Comparison of ENCODE assay signal across 8 cellular contexts in genomic region chr19:14200147-14200841, GRCh38. TPM values are rescaled to one million over a fixed set of nuclear protein-coding genes. Genes with fewer than 3 reads are reported as not detected.
DNase-seq lines count a peak whose midpoint lies in the region; ATAC-seq and TF ChIP-seq lines count a peak whose summit lies in the region.
"Not testable (repeated sequence)": the region's sequence is repeated elsewhere in the genome, so short reads cannot be mapped to it uniquely, and the experiment has no call there.

No MANE protein-coding gene starts in this region.

- H3K79me2 ChIP-seq in GM23248 (ENCODE audit: insufficient read depth) = not testable (repeated sequence)

- H3F3A ChIP-seq in GM23248 (ENCODE audit: insufficient read depth) = not testable (repeated sequence)

- not testable (repeated sequence) for H3K9me3 Mint-ChIP-seq in activated B cell treated with CpG ODN at 0.5 μM for 24 hours; activated naive CD8-positive, alpha-beta T cell treated with anti-CD3 and anti-CD28 coated beads for 36 hours

- intact Hi-C loops in activated B cell treated with CpG ODN at 0.5 μM for 24 hours (cut with micrococcal nuclease) = not testable (repeated sequence)

- H2AFZ ChIP-seq in GM23248 = not testable (repeated sequence)

- H3K4me1 ChIP-seq in GM23248 (ENCODE audit: insufficient read depth) = not testable (repeated sequence)

- in situ Hi-C loops in GM23248 (cut with MboI) = not testable (repeated sequence)

- not testable (repeated sequence) for H4K20me1 ChIP-seq in GM23248 (ENCODE audit: insufficient read depth)

- CTCF ChIA-PET in activated B cell treated with CpG ODN at 0.5 μM for 24 hours (lab: Charles Lee) = interaction anchor here (0.7 to 6.6 kb wide), 2 partner anchors 148 to 238 kb away, joined by 3 to 42 read pairs; no protein-coding TSS in a partner anchor

- H3K27me3 Mint-ChIP-seq in activated B cell treated with CpG ODN at 0.5 μM for 24 hours = peaks cover 18% of the 10 kb centered on the region
- H3K27me3 Mint-ChIP-seq in activated naive CD8-positive, alpha-beta T cell treated with anti-CD3 and anti-CD28 coated beads for 36 hours = not testable (repeated sequence)

- peak; percentile 75 for ATAC-seq in activated B cell treated with CpG ODN at 0.5 μM for 24 hours (ENCODE audit: low read depth)

- not testable (repeated sequence) for H3K4me2 ChIP-seq in GM23248 (ENCODE audit: unreplicated experiment)

- peaks cover 16% of the 10 kb centered on the region for H3K4me1 Mint-ChIP-seq in activated B cell treated with CpG ODN at 0.5 μM for 24 hours
- peaks cover 26% of the 10 kb centered on the region for H3K4me1 Mint-ChIP-seq in activated naive CD8-positive, alpha-beta T cell treated with anti-CD3 and anti-CD28 coated beads for 36 hours

- H3K36me3 Mint-ChIP-seq in activated B cell treated with CpG ODN at 0.5 μM for 24 hours (ENCODE audit: low read depth); activated naive CD8-positive, alpha-beta T cell treated with anti-CD3 and anti-CD28 coated beads for 36 hours: not testable (repeated sequence)

- not testable (repeated sequence) for H3K9me2 ChIP-seq in GM23248 (ENCODE audit: insufficient read depth)

- not testable (repeated sequence) for H3K9ac ChIP-seq in GM23248

- POLR2A ChIA-PET in activated B cell treated with CpG ODN at 0.5 μM for 24 hours (lab: Charles Lee) = not testable (repeated sequence)

- H3K9me3 ChIP-seq in GM23248 (ENCODE audit: low read depth) = not testable (repeated sequence)

- WGBS in GM23248 (ENCODE audit: low coverage in 1 of 2, low lambda C conversion rate in 2 of 2, missing lambda C conversion rate in 2 of 2), 2 experiments = 71 to 73% methylated on average over 23 to 24 of the region's 24 CpGs

- H3K4me3 ChIP-seq in GM23248 = not testable (repeated sequence)

- peak overlapping the region; percentile 36 for H3K27ac Mint-ChIP-seq in activated B cell treated with CpG ODN at 0.5 μM for 24 hours
- H3K27ac Mint-ChIP-seq in activated naive CD8-positive, alpha-beta T cell treated with anti-CD3 and anti-CD28 coated beads for 36 hours = not testable (repeated sequence)

- not testable (repeated sequence) for H3K27me3 ChIP-seq in GM23248 (replicated peaks; ENCODE audit: insufficient read depth)

- H3K27ac ChIP-seq in GM23248 = not testable (repeated sequence)

- H3K4me3 Mint-ChIP-seq in activated B cell treated with CpG ODN at 0.5 μM for 24 hours; activated naive CD8-positive, alpha-beta T cell treated with anti-CD3 and anti-CD28 coated beads for 36 hours: not testable (repeated sequence)

- not testable (repeated sequence) for H3K36me3 ChIP-seq in GM23248 (ENCODE audit: low read depth)

- not testable (repeated sequence) for TF ChIP-seq CTCF in activated B cell treated with CpG ODN at 0.5 μM for 24 hours (IDR thresholded peaks at IDR 0.05)

- DNase-seq in AML-193 (lab: John Stamatoyannopoulos, UW) (peak; percentile 27 to 46), GM23248 (peak; percentile 51), NCI-H510A treated with DMSO at 0.1 percent for 48 hours (lab: John Stamatoyannopoulos, UW) (peak; percentile 6), activated B cell treated with CpG ODN at 0.5 μM for 24 hours (peak; percentile 32), fibroblast of peridontal ligament (ENCODE audit: extremely low read depth) (peak; percentile 41), midbrain (lab: John Stamatoyannopoulos, UW) (peak; percentile 16)
- peak; percentile 57 for DNase-seq in activated naive CD8-positive, alpha-beta T cell treated with anti-CD3 and anti-CD28 coated beads for 36 hours
- DNase-seq in stimulated activated CD4-positive, alpha-beta T cell treated with anti-CD3 and anti-CD28 coated beads, Interleukin-4, amount 100 ng/mL, for 4 hours = peak; percentile 46 to 50

RNA-seq across cellular contexts. Expression of gene ADGRL1, which starts 5.7 kb away (rescaled TPM):
- total RNA-seq in GM23248 (2014; rRNA removed; shearing (Covaris generic)) = 3.0 and 3.8 TPM in 2 replicates
- polyA plus RNA-seq in GM23248 (2016; fragmentation: Nextera tagmentation; extraction: Ambion mirVana) = 0.75 and 1.0 TPM in 2 replicates
- 1.4 and 2.7 TPM in 2 replicates for total RNA-seq in activated B cell treated with CpG ODN at 0.5 μM for 24 hours
- 1 to 10 TPM; 8.5 to 9.5 TPM for total RNA-seq in activated naive CD8-positive, alpha-beta T cell treated with anti-CD3 and anti-CD28 coated beads for 36 hours

Comparison
In these comparisons a context has a peak if more than half of its experiments do, and no peak if none do; other contexts are left out.
1. DNase-seq: peak in every context shown above with its lines; median percentile 57 in activated naive CD8-positive, alpha-beta T cell treated with anti-CD3 and anti-CD28 coated beads for 36 hours; 51 in GM23248; 48 in stimulated activated CD4-positive, alpha-beta T cell treated with anti-CD3 and anti-CD28 coated beads, Interleukin-4, amount 100 ng/mL, for 4 hours; 41 in fibroblast of peridontal ligament; 36 in AML-193; 32 in activated B cell treated with CpG ODN at 0.5 μM for 24 hours; 16 in midbrain; 6 in NCI-H510A treated with DMSO at 0.1 percent for 48 hours.